7 cellular contexts compared by ENCODE assay signal in genomic region chr10:103491729-103492364, GRCh38. TPM values are rescaled to one million over a fixed set of nuclear protein-coding genes. Genes with fewer than 3 reads are reported as not detected.
DNase-seq lines count a peak whose midpoint lies in the region; ATAC-seq, FAIRE-seq and TF ChIP-seq lines count a peak whose summit lies in the region.

No MANE protein-coding gene starts in this region.

- peaks cover 0 to 8% of the 10 kb centered on the region in 2 donors for H3K4me1 ChIP-seq in gastrocnemius medialis

- ATAC-seq in gastrocnemius medialis: peak; percentile 46 to 60
- no peak for ATAC-seq in HG03045 (IDR thresholded peaks at IDR 0.05; ENCODE audit: unreplicated experiment)
- ATAC-seq in HG03460 (IDR thresholded peaks at IDR 0.05; ENCODE audit: unreplicated experiment): no peak

- peak; percentile 20 for FAIRE-seq in H54 (lab: Jason Lieb, UNC)

- TF ChIP-seq POLR2A in H54 (IDR thresholded peaks at IDR 0.05; ENCODE audit: low read depth, low read length) (no peak), gastrocnemius medialis (IDR thresholded peaks at IDR 0.05) (no peak)

- no peak for TF ChIP-seq CTCF in gastrocnemius medialis (IDR thresholded peaks at IDR 0.05 in 4 of 5, conservative IDR thresholded peaks at IDR 0.05 in 1 of 5)

- intact Hi-C loops in gastrocnemius medialis (cut with DNase I; ENCODE audit: low total_unique reads): no loop called here

- H3K4me3 ChIP-seq in gastrocnemius medialis: no peak overlapping the region

- no peaks in the 10 kb centered on the region for H3K36me3 ChIP-seq in gastrocnemius medialis

- H3K27ac ChIP-seq in gastrocnemius medialis: no peak overlapping the region

- peaks cover 13 to 15% (median 13%) of the 10 kb centered on the region in 3 donors for H3K27me3 ChIP-seq in gastrocnemius medialis

- DNase-seq in H54 (ENCODE audit: insufficient read length, low spot score) (peak; percentile 77), SHP77 (lab: John Stamatoyannopoulos, UW) (peak; percentile 49 to 67), fibroblast of the conjunctiva (ENCODE audit: low read depth) (peak; percentile 78), gastrocnemius medialis (no peak)
- DNase-seq in activated naive CD4-positive, alpha-beta T cell treated with anti-CD3 and anti-CD28 coated beads, Interleukin-2, amount 50 U/mL, for 16 hours: no peak

- in situ Hi-C loops in gastrocnemius medialis (cut with MboI; ENCODE audit: low sequenced_read_pairs in 4 of 4): no loop called here

- no peaks in the 10 kb centered on the region for H3K9me3 ChIP-seq in gastrocnemius medialis

RNA-seq across cellular contexts. Expression of gene NEURL1, which starts 1.7 kb away (rescaled TPM):
- 100 to 1,000 TPM in 2 of 4 donors, 10 to 100 TPM in 2; 67.6 to 147 (median 110) TPM for total RNA-seq in gastrocnemius medialis

RNA-seq across cellular contexts. Expression of gene CALHM3, which starts 12.8 kb away (rescaled TPM):
- total RNA-seq in gastrocnemius medialis: not detected

RNA-seq across cellular contexts. Expression of gene CALHM1, which starts 33.1 kb away (rescaled TPM):
- not detected for total RNA-seq in gastrocnemius medialis

RNA-seq across cellular contexts. Expression of gene CALHM2, which starts 39.7 kb away (rescaled TPM):
- total RNA-seq in gastrocnemius medialis: 10 to 100 TPM in 3 of 4 donors, 1 to 10 TPM in 1; 8.9 to 19.8 (median 16.9) TPM

Comparison
In these comparisons a context has a peak if more than half of its experiments do, and no peak if none do; other contexts are left out.
1. DNase-seq: peak in H54 (single experiment), SHP77 (2 of 2) and fibroblast of the conjunctiva (single experiment); none in gastrocnemius medialis (0 of 2) and activated naive CD4-positive, alpha-beta T cell treated with anti-CD3 and anti-CD28 coated beads, Interleukin-2, amount 50 U/mL, for 16 hours (single experiment).
2. ATAC-seq: peak in gastrocnemius medialis (2 of 2); none in HG03045 (single experiment) and HG03460 (single experiment).